Comparison of ENCODE assay signal across 12 cellular contexts in the genomic region with DNA sequence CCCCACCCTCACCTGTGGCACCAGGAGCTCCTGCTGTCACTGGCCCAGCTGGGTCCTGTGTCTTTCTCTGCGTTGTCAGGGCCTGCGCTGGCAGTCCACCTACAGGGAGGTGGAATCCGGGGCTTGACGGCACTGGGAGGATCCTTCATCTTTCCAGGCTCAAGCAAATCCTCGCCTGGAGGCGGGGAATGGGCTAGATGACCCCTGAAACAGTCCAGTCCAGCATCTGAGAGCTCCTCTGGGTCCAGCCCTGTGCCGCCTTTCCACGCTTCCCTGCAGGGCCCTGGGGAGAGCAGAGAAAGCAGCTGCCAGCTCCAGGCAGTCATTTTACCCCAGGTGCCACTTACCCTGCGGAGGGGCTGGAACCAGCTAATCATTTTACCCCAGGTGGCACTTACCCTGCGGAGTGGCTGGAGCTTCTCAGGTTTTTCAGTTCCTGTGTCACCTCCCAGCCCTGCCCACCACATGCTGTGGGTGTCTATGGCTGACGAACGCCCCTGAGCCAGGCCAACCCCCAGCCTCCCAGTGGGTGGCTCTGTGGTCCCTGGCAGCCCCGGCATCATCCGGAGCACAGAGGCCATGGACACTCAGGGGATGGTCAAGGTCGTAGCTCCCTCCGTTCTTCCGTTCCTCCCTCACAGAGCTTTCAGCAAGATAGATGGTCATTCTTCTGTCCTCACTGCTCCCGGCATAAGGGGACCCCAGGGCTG. TPM values are rescaled to one million over a fixed set of nuclear protein-coding genes. Genes with fewer than 3 reads are reported as not detected.
DNase-seq lines count a peak whose midpoint lies in the region; ATAC-seq and TF ChIP-seq lines count a peak whose summit lies in the region.
"Had no signal": no experiment of that assay in that cellular context is flagged by ENCODE, and none has a peak within 500 bp of the region (broad histone marks: within the 10 kb centered on the region; RNA-seq: fewer than 3 reads in every experiment).

No MANE protein-coding gene starts in this region.

- H3K4me2 ChIP-seq in mesendoderm (ENCODE audit: low read length) = peak overlapping the region; percentile 64
- H3K4me2 ChIP-seq: SK-N-SH had no signal

- H3K4me1 ChIP-seq in HUES64 (ENCODE audit: insufficient read depth, low read length) = peaks cover 23% of the 10 kb centered on the region
- H3K4me1 ChIP-seq in mesendoderm (ENCODE audit: control insufficient read depth, low read depth, low read length) = peaks cover 4% of the 10 kb centered on the region
- H3K4me1 ChIP-seq in left lung = peaks cover 0 to 20% of the 10 kb centered on the region in 2 donors

- no peak for DNase-seq in Calu3
- no peak for DNase-seq in activated naive CD8-positive, alpha-beta T cell treated with anti-CD3 and anti-CD28 coated beads for 36 hours
- peak; percentile 47 for DNase-seq in mesendoderm
- no peak for DNase-seq in left lung
- DNase-seq: activated CD4-positive, alpha-beta T cell treated with anti-CD3 and anti-CD28 coated beads, Interleukin-2, amount 10 ng/mL, durations not matched to agents 7 days and 5 days; effector memory CD4-positive, alpha-beta T cell; NCI-H446 treated with DMSO at 0.1 percent for 48 hours; SK-N-SH had no signal

- peaks cover 58% of the 10 kb centered on the region for H3K27me3 Mint-ChIP-seq in Calu3 (ENCODE audit: unreplicated experiment)
- peaks cover 27% of the 10 kb centered on the region for H3K27me3 Mint-ChIP-seq in activated naive CD8-positive, alpha-beta T cell treated with anti-CD3 and anti-CD28 coated beads for 36 hours

- H4K8ac ChIP-seq in mesendoderm (ENCODE audit: low read depth, low read length) = no peak overlapping the region

- H3K79me1 ChIP-seq in mesendoderm (ENCODE audit: low read length) = no peaks in the 10 kb centered on the region

- H2BK5ac ChIP-seq in mesendoderm (ENCODE audit: low read length) = no peak overlapping the region

- WGBS in HUES64 = 21% methylated on average over 18 of the region's 18 CpGs
- no CpG with 5 or more reads among the region's 18 CpGs for WGBS in mesendoderm (ENCODE audit: extremely low coverage, insufficient coverage, low lambda C conversion rate)

- peak overlapping the region; percentile 55 for H3K4me3 Mint-ChIP-seq in Calu3 (ENCODE audit: low read depth, unreplicated experiment)
- peak overlapping the region; percentile 97 for H3K4me3 Mint-ChIP-seq in activated naive CD8-positive, alpha-beta T cell treated with anti-CD3 and anti-CD28 coated beads for 36 hours

- no peak overlapping the region for H2BK15ac ChIP-seq in mesendoderm (replicated peaks; ENCODE audit: low read depth)

- intact Hi-C loops in Calu3 (cut with micrococcal nuclease; ENCODE audit: unreplicated experiment) = loop anchor here (10.0 kb wide), 1 partner anchor 410 kb away; no protein-coding TSS in a partner anchor
- intact Hi-C loops in left lung (cut with DNase I) = loop anchor here in 1 of 2 donors (5.0 kb wide), 1 partner anchor 207 kb away; no protein-coding TSS in a partner anchor

- no peaks in the 10 kb centered on the region for H3K36me3 ChIP-seq in HUES64 (ENCODE audit: insufficient read depth, low read length)
- H3K36me3 ChIP-seq in mesendoderm (ENCODE audit: control insufficient read depth, insufficient read depth, low read length) = no peaks in the 10 kb centered on the region
- H3K36me3 ChIP-seq in left lung = no peaks in the 10 kb centered on the region

- H3K79me2 ChIP-seq in mesendoderm (ENCODE audit: control insufficient read depth, insufficient read depth, low read length) = no peaks in the 10 kb centered on the region

- TF ChIP-seq CTCF in Calu3 (IDR thresholded peaks at IDR 0.05; ENCODE audit: unreplicated experiment) (no peak), left lung (IDR thresholded peaks at IDR 0.05) (no peak)

- peaks cover 33% of the 10 kb centered on the region for H3K4me1 Mint-ChIP-seq in Calu3 (ENCODE audit: low read depth, unreplicated experiment)
- peaks cover 32% of the 10 kb centered on the region for H3K4me1 Mint-ChIP-seq in activated naive CD8-positive, alpha-beta T cell treated with anti-CD3 and anti-CD28 coated beads for 36 hours

- no peak overlapping the region for H2AK5ac ChIP-seq in mesendoderm (ENCODE audit: low read length)

- no peaks in the 10 kb centered on the region for H3K9me3 Mint-ChIP-seq in Calu3 (ENCODE audit: low read depth, unreplicated experiment)
- no peaks in the 10 kb centered on the region for H3K9me3 Mint-ChIP-seq in activated naive CD8-positive, alpha-beta T cell treated with anti-CD3 and anti-CD28 coated beads for 36 hours
- H3K9me3 Mint-ChIP-seq: activated CD4-positive, alpha-beta T cell treated with anti-CD3 and anti-CD28 coated beads, Interleukin-2, amount 10 ng/mL, durations not matched to agents 7 days and 5 days had no signal

- H3K18ac ChIP-seq in mesendoderm (ENCODE audit: low read length) = no peak overlapping the region

- H3K9me3 ChIP-seq in HUES64 (ENCODE audit: insufficient read depth, low read depth, low read length) = no peaks in the 10 kb centered on the region
- H3K9me3 ChIP-seq in left lung = no peaks in the 10 kb centered on the region
- H3K9me3 ChIP-seq: SK-N-SH had no signal

- H3K4me3 ChIP-seq in HUES64 (ENCODE audit: low read length) (peak overlapping the region; percentile 67), mesendoderm (ENCODE audit: low read length) (no peak overlapping the region), left lung (no peak overlapping the region)

- H3K27ac Mint-ChIP-seq in Calu3 (ENCODE audit: unreplicated experiment) = no peak overlapping the region
- no peak overlapping the region for H3K27ac Mint-ChIP-seq in activated naive CD8-positive, alpha-beta T cell treated with anti-CD3 and anti-CD28 coated beads for 36 hours
- H3K27ac Mint-ChIP-seq: activated CD4-positive, alpha-beta T cell treated with anti-CD3 and anti-CD28 coated beads, Interleukin-2, amount 10 ng/mL, durations not matched to agents 7 days and 5 days had no signal

- no peak overlapping the region for H4K5ac ChIP-seq in mesendoderm (ENCODE audit: low read length)

- H3K27me3 ChIP-seq in HUES64 (ENCODE audit: insufficient read depth, low read length) (peaks cover 58% of the 10 kb centered on the region), mesendoderm (ENCODE audit: insufficient read depth, low read length, poor library complexity) (no peaks in the 10 kb centered on the region), left lung (peaks cover 43 to 68% of the 10 kb centered on the region in 2 donors)

- BruUV-seq in Calu3 (replicated peaks; lab: Mats Ljungman, UMichigan) = no TSS peak

- peaks cover 26% of the 10 kb centered on the region for H3K36me3 Mint-ChIP-seq in Calu3 (ENCODE audit: insufficient read depth, unreplicated experiment)
- peaks cover 16% of the 10 kb centered on the region for H3K36me3 Mint-ChIP-seq in activated naive CD8-positive, alpha-beta T cell treated with anti-CD3 and anti-CD28 coated beads for 36 hours

- peak overlapping the region; percentile 53 for H3K56ac ChIP-seq in mesendoderm (ENCODE audit: low read length)

- no peak overlapping the region for H3K27ac ChIP-seq in HUES64 (ENCODE audit: low read depth, low read length)
- H3K27ac ChIP-seq in mesendoderm (ENCODE audit: low read depth, low read length) = no peak overlapping the region
- no peak overlapping the region for H3K27ac ChIP-seq in left lung

- ATAC-seq in left lung = no peak
- ATAC-seq in GM21717 (IDR thresholded peaks at IDR 0.05; ENCODE audit: unreplicated experiment) = no peak
- ATAC-seq in HG03280 (IDR thresholded peaks at IDR 0.05; ENCODE audit: unreplicated experiment) = no peak
- ATAC-seq in HG02884 (IDR thresholded peaks at IDR 0.05; ENCODE audit: unreplicated experiment) = no peak

- H3K23ac ChIP-seq in mesendoderm (ENCODE audit: low read length) = no peak overlapping the region

- H3K9ac ChIP-seq in HUES64 (ENCODE audit: low read depth, low read length) = no peak overlapping the region
- H3K9ac ChIP-seq in mesendoderm (ENCODE audit: low read length) = peak overlapping the region; percentile 40
- H3K9ac ChIP-seq: SK-N-SH had no signal

- CTCF ChIA-PET in Calu3 (lab: Charles Lee) = interaction anchor here (0.6 kb wide), 1 partner anchor 261 kb away, joined by 7 read pairs; no protein-coding TSS in a partner anchor

- H3K4ac ChIP-seq in mesendoderm (ENCODE audit: low read depth, low read length) = no peak overlapping the region

- no peak overlapping the region for H2BK120ac ChIP-seq in mesendoderm (ENCODE audit: low read depth, low read length)

RNA-seq across cellular contexts. Expression of a gene that starts 17.9 kb away (rescaled TPM):
- total RNA-seq in Calu3 (2022) (not detected in 2 replicates), left lung (not detected)
- polyA plus RNA-seq in HUES64 (2013, experiment 1 of 2) = not detected
- not detected for polyA plus RNA-seq in HUES64 (2013, experiment 2 of 2)
- total RNA-seq in activated naive CD8-positive, alpha-beta T cell treated with anti-CD3 and anti-CD28 coated beads for 36 hours = not detected
- polyA plus RNA-seq in mesendoderm (2013, experiment 1 of 2) = not detected
- not detected for polyA plus RNA-seq in mesendoderm (2013, experiment 2 of 2)
- total RNA-seq: activated CD4-positive, alpha-beta T cell treated with anti-CD3 and anti-CD28 coated beads, Interleukin-2, amount 10 ng/mL, durations not matched to agents 7 days and 5 days had no signal
- polyA plus RNA-seq: SK-N-SH had no signal

RNA-seq across cellular contexts. Expression of a gene that starts 18.3 kb away (rescaled TPM):
- 94.8 and 107 TPM in 2 replicates for total RNA-seq in Calu3 (2022)
- 113 TPM for polyA plus RNA-seq in HUES64 (2013, experiment 1 of 2)
- 112 TPM for polyA plus RNA-seq in HUES64 (2013, experiment 2 of 2)
- total RNA-seq in activated naive CD8-positive, alpha-beta T cell treated with anti-CD3 and anti-CD28 coated beads for 36 hours = 100 to 1,000 TPM; 121 to 136 TPM
- 79.0 TPM for polyA plus RNA-seq in mesendoderm (2013, experiment 1 of 2)
- polyA plus RNA-seq in mesendoderm (2013, experiment 2 of 2) = 77.1 TPM
- total RNA-seq in left lung = 10 to 100 TPM; 12.9 to 21.1 TPM

RNA-seq across cellular contexts. Expression of a gene that starts 41.2 kb away (rescaled TPM):
- total RNA-seq in Calu3 (2022) (593 and 650 TPM in 2 replicates), left lung (100 to 1,000 TPM; 344 to 435 TPM)
- 366 TPM for polyA plus RNA-seq in HUES64 (2013, experiment 1 of 2)
- 489 TPM for polyA plus RNA-seq in HUES64 (2013, experiment 2 of 2)
- total RNA-seq in activated naive CD8-positive, alpha-beta T cell treated with anti-CD3 and anti-CD28 coated beads for 36 hours = 100 to 1,000 TPM; 446 to 480 TPM
- 154 TPM for polyA plus RNA-seq in mesendoderm (2013, experiment 1 of 2)
- 151 TPM for polyA plus RNA-seq in mesendoderm (2013, experiment 2 of 2)
